27 cellular contexts compared by ENCODE assay signal in the genomic region with DNA sequence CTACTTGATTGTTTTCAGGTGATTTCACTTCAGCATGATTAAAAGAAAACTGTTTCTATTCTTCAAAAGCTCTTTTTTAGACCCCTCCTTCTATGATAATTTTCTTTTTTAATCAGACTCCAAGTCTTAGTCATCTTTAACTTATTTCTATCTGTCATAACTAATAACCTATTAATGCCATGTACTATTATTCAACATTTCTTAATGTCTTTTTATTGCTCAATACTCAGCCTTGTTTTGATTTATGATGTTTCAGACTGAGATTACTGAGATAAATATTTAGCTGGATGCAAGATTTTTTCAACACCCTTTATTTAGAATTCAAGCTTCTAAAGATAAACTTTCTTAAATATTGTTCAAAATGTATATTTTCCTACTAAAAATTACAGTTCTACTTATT. TPM values are rescaled to one million over a fixed set of nuclear protein-coding genes. Genes with fewer than 3 reads are reported as not detected.
"Had no signal": no experiment of that assay in that cellular context is flagged by ENCODE, and none has a peak within 500 bp of the region (broad histone marks: within the 10 kb centered on the region; RNA-seq: fewer than 3 reads in every experiment).

No MANE protein-coding gene starts in this region.

- ATAC-seq: activated CD8-positive, alpha-beta memory T cell treated with anti-CD3 and anti-CD28 coated beads, Interleukin-2, amount 10 ng/mL, durations not matched to agents 7 days and 5 days; activated naive CD4-positive, alpha-beta T cell treated with anti-CD3 and anti-CD28 coated beads, Interleukin-2, amount 50 U/mL, for 72 hours; activated naive CD8-positive, alpha-beta T cell treated with anti-CD3 and anti-CD28 coated beads, Interleukin-2, amount 50 U/mL, for 24 hours; T-helper 17 cell had no signal

- H3K27ac ChIP-seq: cardiac muscle cell, Peyer's patch, RWPE1, SJCRH30 had no signal

- H3K4me1 ChIP-seq: Peyer's patch, SJCRH30 had no signal

- H3K36me3 ChIP-seq: cardiac muscle cell, Peyer's patch, SJCRH30 had no signal

- H3K9me3 ChIP-seq: Peyer's patch, SJCRH30 had no signal

- FAIRE-seq: astrocyte had no signal

- DNase-seq: activated B cell treated with CpG ODN at 0.5 μM for 24 hours; activated CD4-positive, alpha-beta T cell treated with anti-CD3 and anti-CD28 coated beads for 1 hour; activated CD4-positive, alpha-beta T cell treated with anti-CD3 and anti-CD28 coated beads, Interleukin-2, amount 10 ng/mL, durations not matched to agents 24 days and 14 days; activated CD4-positive, alpha-beta T cell treated with anti-CD3 and anti-CD28 coated beads, Interleukin-2, amount 50 U/mL, for 48 hours; activated CD8-positive, alpha-beta memory T cell treated with anti-CD3 and anti-CD28 coated beads, Interleukin-2, amount 10 ng/mL, durations not matched to agents 7 days and 5 days; activated effector memory CD4-positive, alpha-beta T cell treated with anti-CD3 and anti-CD28 coated beads, Interleukin-2, amount 50 U/mL, for 16 hours; activated naive CD4-positive, alpha-beta T cell treated with Interleukin-2 at 50 U/mL for 16 hours; activated naive CD8-positive, alpha-beta T cell treated with anti-CD3 and anti-CD28 coated beads, Interleukin-2, amount 50 U/mL, for 24 hours; activated T-cell treated with anti-CD3 and anti-CD28 coated beads, Interleukin-2, amount 50 U/mL, for 24 hours; amygdala; Kasumi-1; NCI-H1105 treated with DMSO at 0.1 percent for 48 hours; NCI-H1436 treated with DMSO at 0.1 percent for 48 hours; NCI-H187; NCI-H2081; NCI-H446; NCI-H524; Peyer's patch; Right ventricle myocardium superior; SJCRH30; T-helper 17 cell; T-helper 9 cell had no signal

- H3K27me3 ChIP-seq: cardiac muscle cell, Peyer's patch, SJCRH30 had no signal

- H3K4me3 ChIP-seq: cardiac muscle cell, Peyer's patch, SJCRH30 had no signal

RNA-seq across cellular contexts. Expression of gene ATP6V1G3, which starts 53.6 kb away (rescaled TPM):
- total RNA-seq: activated B cell treated with CpG ODN at 0.5 μM for 24 hours; activated CD4-positive, alpha-beta T cell treated with anti-CD3 and anti-CD28 coated beads, Interleukin-2, amount 10 ng/mL, durations not matched to agents 24 days and 14 days; activated CD8-positive, alpha-beta memory T cell treated with anti-CD3 and anti-CD28 coated beads, Interleukin-2, amount 10 ng/mL, durations not matched to agents 7 days and 5 days; activated T-helper 1 cell treated with anti-CD3 and anti-CD28 coated beads, Interleukin-12 subunit alpha, Interleukin-12 subunit beta, Interleukin-2, Interleukin-4 antibody, amounts not matched to agents 30 ng/mL and 10 ng/mL and 1 ng/mL, durations not matched to agents 14 hours and 24 hours and 36 hours; astrocyte; cardiac muscle cell; Peyer's patch; Right ventricle myocardium superior; SJCRH30; T-helper 17 cell had no signal
- polyA plus RNA-seq: cardiac muscle cell had no signal
